ENCODE assay signal across 1 cellular context in genomic region chr5:14168139-14168792, GRCh38.
TF ChIP-seq lines count a peak whose summit lies in the region.

No MANE protein-coding gene starts in this region.

TF ChIP-seq in HEK293, 187 proteins besides CTCF, POLR2A, EP300 and RAD21 (continued from another document):
- no peak for TF ChIP-seq REST (tag by site-specific recombination; IDR thresholded peaks at IDR 0.05)
- no peak for TF ChIP-seq ZNF521 (tag by site-specific recombination; IDR thresholded peaks at IDR 0.05)
- no peak; the same call in 1 of the 2 replicates for TF ChIP-seq SP7 (tag by site-specific recombination; IDR thresholded peaks at IDR 0.05)
- TF ChIP-seq PRDM10 (tag by site-specific recombination; IDR thresholded peaks at IDR 0.05) = peak; percentile 53
- peak; percentile 98 for TF ChIP-seq ZNF18 (tag by site-specific recombination; IDR thresholded peaks at IDR 0.05)
- TF ChIP-seq ZNF24 (tag by site-specific recombination; IDR thresholded peaks at IDR 0.05) = 0 out of 2 replicates have a peak, but pooled peaks have one; percentile 8
- peak; percentile 82 for TF ChIP-seq ZNF600 (tag by site-specific recombination; IDR thresholded peaks at IDR 0.05)
- TF ChIP-seq ZNF366 (tag by site-specific recombination; conservative IDR thresholded peaks at IDR 0.05) = peak; percentile 49
- TF ChIP-seq ZBTB48 (tag by site-specific recombination; IDR thresholded peaks at IDR 0.05) = no peak
- no peak for TF ChIP-seq KLF1 (tag by site-specific recombination; IDR thresholded peaks at IDR 0.05)
- TF ChIP-seq KLF10 (tag by site-specific recombination; IDR thresholded peaks at IDR 0.05) = no peak
- TF ChIP-seq ZNF692 (tag by site-specific recombination; IDR thresholded peaks at IDR 0.05) = 0 out of 2 replicates have a peak, but pooled peaks have one; percentile 13
- TF ChIP-seq ZNF629 (tag by site-specific recombination; IDR thresholded peaks at IDR 0.05) = peak; percentile 33; the same call in 1 of the 2 replicates
- peak; percentile 68; the same call in 1 of the 2 replicates for TF ChIP-seq MZF1 (tag by site-specific recombination; IDR thresholded peaks at IDR 0.05; ENCODE audit: borderline replicate concordance)
- peak; percentile 63 for TF ChIP-seq HIC1 (tag by site-specific recombination; IDR thresholded peaks at IDR 0.05)
- no peak for TF ChIP-seq ZNF121 (tag by site-specific recombination; IDR thresholded peaks at IDR 0.05)
- TF ChIP-seq ZNF16 (tag by site-specific recombination; IDR thresholded peaks at IDR 0.05; ENCODE audit: low read depth) = no peak
- TF ChIP-seq ZNF155 (tag by site-specific recombination; IDR thresholded peaks at IDR 0.05) = no peak
- TF ChIP-seq ZNF398 (tag by site-specific recombination; IDR thresholded peaks at IDR 0.05) = no peak
- peak; percentile 73 for TF ChIP-seq IKZF3 (tag by site-specific recombination; IDR thresholded peaks at IDR 0.05)
- 0 out of 2 replicates have a peak, but pooled peaks have one; percentile 36 for TF ChIP-seq ZNF2 (tag by site-specific recombination; IDR thresholded peaks at IDR 0.05)
- TF ChIP-seq ZNF660 (tag by site-specific recombination; IDR thresholded peaks at IDR 0.05) = peak; percentile 35; the same call in 1 of the 2 replicates
- peak; percentile 84 for TF ChIP-seq ZBTB17 (tag by site-specific recombination; IDR thresholded peaks at IDR 0.05)
- TF ChIP-seq GLI2 (tag by site-specific recombination; IDR thresholded peaks at IDR 0.05; ENCODE audit: borderline replicate concordance, low read depth) = peak; percentile 37; the same call in 1 of the 2 replicates
- TF ChIP-seq KLF17 (tag by site-specific recombination; IDR thresholded peaks at IDR 0.05) = no peak
- TF ChIP-seq ZNF404 (tag by site-specific recombination; IDR thresholded peaks at IDR 0.05) = no peak
- peak; percentile 20; the same call in 1 of the 2 replicates for TF ChIP-seq ZBTB44 (tag by site-specific recombination; IDR thresholded peaks at IDR 0.05)
- no peak for TF ChIP-seq ZNF777 (tag by site-specific recombination; IDR thresholded peaks at IDR 0.05; ENCODE audit: borderline replicate concordance)
- no peak for TF ChIP-seq ELK4 (IDR thresholded peaks at IDR 0.05; ENCODE audit: borderline replicate concordance, low read depth, low read length)
- TF ChIP-seq ZNF37A (tag by site-specific recombination; IDR thresholded peaks at IDR 0.05) = no peak
- TF ChIP-seq OVOL3 (tag by site-specific recombination; IDR thresholded peaks at IDR 0.05) = 0 out of 2 replicates have a peak, but pooled peaks have one; percentile 11
- no peak for TF ChIP-seq ZNF362 (tag by site-specific recombination; IDR thresholded peaks at IDR 0.05)
- TF ChIP-seq ZEB2 (tag by site-specific recombination; IDR thresholded peaks at IDR 0.05) = peak; percentile 15; the same call in 1 of the 2 replicates
- no peak for TF ChIP-seq ZFP37 (tag by site-specific recombination; IDR thresholded peaks at IDR 0.05)
- peak; percentile 61 for TF ChIP-seq ZNF558 (tag by site-specific recombination; IDR thresholded peaks at IDR 0.05)
- no peak for TF ChIP-seq ZNF184 (tag by site-specific recombination; IDR thresholded peaks at IDR 0.05)
- no peak for TF ChIP-seq ZXDB (tag by site-specific recombination; IDR thresholded peaks at IDR 0.05)
- no peak for TF ChIP-seq ZNF48 (tag by site-specific recombination; IDR thresholded peaks at IDR 0.05)
- TF ChIP-seq ZNF223 (tag by site-specific recombination; IDR thresholded peaks at IDR 0.05) = no peak
- no peak for TF ChIP-seq ZNF221 (tag by site-specific recombination; IDR thresholded peaks at IDR 0.05; ENCODE audit: borderline replicate concordance)
- no peak for TF ChIP-seq ZNF341 (tag by site-specific recombination; IDR thresholded peaks at IDR 0.05; ENCODE audit: low read depth)
- TF ChIP-seq ZNF785 (tag by site-specific recombination; IDR thresholded peaks at IDR 0.05) = no peak
TF ChIP-seq in HEK293: peak in this region for 20.
